ENCODE assay signal across 1 cellular context in genomic region chr2:233400341-233400740, GRCh38.
TF ChIP-seq lines count a peak whose summit lies in the region.

No MANE protein-coding gene starts in this region.

TF ChIP-seq in GM23338, 12 proteins besides CTCF, POLR2A, EP300 and RAD21 (continued from another document):
- TF ChIP-seq, protein P1, sequence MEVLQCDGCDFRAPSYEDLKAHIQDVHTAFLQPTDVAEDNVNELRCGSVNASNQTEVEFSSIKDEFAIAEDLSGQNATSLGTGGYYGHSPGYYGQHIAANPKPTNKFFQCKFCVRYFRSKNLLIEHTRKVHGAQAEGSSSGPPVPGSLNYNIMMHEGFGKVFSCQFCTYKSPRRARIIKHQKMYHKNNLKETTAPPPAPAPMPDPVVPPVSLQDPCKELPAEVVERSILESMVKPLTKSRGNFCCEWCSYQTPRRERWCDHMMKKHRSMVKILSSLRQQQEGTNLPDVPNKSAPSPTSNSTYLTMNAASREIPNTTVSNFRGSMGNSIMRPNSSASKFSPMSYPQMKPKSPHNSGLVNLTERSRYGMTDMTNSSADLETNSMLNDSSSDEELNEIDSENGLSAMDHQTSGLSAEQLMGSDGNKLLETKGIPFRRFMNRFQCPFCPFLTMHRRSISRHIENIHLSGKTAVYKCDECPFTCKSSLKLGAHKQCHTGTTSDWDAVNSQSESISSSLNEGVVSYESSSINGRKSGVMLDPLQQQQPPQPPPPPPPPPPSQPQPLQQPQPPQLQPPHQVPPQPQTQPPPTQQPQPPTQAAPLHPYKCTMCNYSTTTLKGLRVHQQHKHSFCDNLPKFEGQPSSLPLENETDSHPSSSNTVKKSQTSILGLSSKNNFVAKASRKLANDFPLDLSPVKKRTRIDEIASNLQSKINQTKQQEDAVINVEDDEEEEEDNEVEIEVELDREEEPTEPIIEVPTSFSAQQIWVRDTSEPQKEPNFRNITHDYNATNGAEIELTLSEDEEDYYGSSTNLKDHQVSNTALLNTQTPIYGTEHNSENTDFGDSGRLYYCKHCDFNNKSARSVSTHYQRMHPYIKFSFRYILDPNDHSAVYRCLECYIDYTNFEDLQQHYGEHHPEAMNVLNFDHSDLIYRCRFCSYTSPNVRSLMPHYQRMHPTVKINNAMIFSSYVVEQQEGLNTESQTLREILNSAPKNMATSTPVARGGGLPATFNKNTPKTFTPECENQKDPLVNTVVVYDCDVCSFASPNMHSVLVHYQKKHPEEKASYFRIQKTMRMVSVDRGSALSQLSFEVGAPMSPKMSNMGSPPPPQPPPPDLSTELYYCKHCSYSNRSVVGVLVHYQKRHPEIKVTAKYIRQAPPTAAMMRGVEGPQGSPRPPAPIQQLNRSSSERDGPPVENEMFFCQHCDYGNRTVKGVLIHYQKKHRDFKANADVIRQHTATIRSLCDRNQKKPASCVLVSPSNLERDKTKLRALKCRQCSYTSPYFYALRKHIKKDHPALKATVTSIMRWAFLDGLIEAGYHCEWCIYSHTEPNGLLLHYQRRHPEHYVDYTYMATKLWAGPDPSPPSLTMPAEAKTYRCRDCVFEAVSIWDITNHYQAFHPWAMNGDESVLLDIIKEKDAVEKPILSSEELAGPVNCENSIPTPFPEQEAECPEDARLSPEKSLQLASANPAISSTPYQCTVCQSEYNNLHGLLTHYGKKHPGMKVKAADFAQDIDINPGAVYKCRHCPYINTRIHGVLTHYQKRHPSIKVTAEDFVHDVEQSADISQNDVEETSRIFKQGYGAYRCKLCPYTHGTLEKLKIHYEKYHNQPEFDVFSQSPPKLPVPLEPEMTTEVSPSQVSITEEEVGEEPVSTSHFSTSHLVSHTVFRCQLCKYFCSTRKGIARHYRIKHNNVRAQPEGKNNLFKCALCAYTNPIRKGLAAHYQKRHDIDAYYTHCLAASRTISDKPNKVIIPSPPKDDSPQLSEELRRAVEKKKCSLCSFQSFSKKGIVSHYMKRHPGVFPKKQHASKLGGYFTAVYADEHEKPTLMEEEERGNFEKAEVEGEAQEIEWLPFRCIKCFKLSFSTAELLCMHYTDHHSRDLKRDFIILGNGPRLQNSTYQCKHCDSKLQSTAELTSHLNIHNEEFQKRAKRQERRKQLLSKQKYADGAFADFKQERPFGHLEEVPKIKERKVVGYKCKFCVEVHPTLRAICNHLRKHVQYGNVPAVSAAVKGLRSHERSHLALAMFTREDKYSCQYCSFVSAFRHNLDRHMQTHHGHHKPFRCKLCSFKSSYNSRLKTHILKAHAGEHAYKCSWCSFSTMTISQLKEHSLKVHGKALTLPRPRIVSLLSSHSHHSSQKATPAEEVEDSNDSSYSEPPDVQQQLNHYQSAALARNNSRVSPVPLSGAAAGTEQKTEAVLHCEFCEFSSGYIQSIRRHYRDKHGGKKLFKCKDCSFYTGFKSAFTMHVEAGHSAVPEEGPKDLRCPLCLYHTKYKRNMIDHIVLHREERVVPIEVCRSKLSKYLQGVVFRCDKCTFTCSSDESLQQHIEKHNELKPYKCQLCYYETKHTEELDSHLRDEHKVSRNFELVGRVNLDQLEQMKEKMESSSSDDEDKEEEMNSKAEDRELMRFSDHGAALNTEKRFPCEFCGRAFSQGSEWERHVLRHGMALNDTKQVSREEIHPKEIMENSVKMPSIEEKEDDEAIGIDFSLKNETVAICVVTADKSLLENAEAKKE (CRISPR knock-in tag; IDR thresholded peaks at IDR 0.05), result no peak
- TF ChIP-seq ZNF331 (CRISPR knock-in tag; IDR thresholded peaks at IDR 0.05; ENCODE audit: low read depth) (no peak), POLR2AphosphoS5 (IDR thresholded peaks at IDR 0.05; ENCODE audit: low read depth) (no peak), EZH2phosphoT487 (IDR thresholded peaks at IDR 0.05; ENCODE audit: unreplicated experiment) (no peak), ZNF114 (CRISPR knock-in tag; IDR thresholded peaks at IDR 0.05) (no peak), ETS1 (IDR thresholded peaks at IDR 0.05) (no peak), CREB1 (CRISPR knock-in tag; IDR thresholded peaks at IDR 0.05; ENCODE audit: low read depth) (no peak), JUNB (IDR thresholded peaks at IDR 0.05; ENCODE audit: unreplicated experiment) (no peak), NANOG (IDR thresholded peaks at IDR 0.05; ENCODE audit: borderline replicate concordance) (no peak)
- TF ChIP-seq, protein P2, sequence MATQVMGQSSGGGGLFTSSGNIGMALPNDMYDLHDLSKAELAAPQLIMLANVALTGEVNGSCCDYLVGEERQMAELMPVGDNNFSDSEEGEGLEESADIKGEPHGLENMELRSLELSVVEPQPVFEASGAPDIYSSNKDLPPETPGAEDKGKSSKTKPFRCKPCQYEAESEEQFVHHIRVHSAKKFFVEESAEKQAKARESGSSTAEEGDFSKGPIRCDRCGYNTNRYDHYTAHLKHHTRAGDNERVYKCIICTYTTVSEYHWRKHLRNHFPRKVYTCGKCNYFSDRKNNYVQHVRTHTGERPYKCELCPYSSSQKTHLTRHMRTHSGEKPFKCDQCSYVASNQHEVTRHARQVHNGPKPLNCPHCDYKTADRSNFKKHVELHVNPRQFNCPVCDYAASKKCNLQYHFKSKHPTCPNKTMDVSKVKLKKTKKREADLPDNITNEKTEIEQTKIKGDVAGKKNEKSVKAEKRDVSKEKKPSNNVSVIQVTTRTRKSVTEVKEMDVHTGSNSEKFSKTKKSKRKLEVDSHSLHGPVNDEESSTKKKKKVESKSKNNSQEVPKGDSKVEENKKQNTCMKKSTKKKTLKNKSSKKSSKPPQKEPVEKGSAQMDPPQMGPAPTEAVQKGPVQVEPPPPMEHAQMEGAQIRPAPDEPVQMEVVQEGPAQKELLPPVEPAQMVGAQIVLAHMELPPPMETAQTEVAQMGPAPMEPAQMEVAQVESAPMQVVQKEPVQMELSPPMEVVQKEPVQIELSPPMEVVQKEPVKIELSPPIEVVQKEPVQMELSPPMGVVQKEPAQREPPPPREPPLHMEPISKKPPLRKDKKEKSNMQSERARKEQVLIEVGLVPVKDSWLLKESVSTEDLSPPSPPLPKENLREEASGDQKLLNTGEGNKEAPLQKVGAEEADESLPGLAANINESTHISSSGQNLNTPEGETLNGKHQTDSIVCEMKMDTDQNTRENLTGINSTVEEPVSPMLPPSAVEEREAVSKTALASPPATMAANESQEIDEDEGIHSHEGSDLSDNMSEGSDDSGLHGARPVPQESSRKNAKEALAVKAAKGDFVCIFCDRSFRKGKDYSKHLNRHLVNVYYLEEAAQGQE (IDR thresholded peaks at IDR 0.05; ENCODE audit: unreplicated experiment), result no peak
